Comparison of ENCODE assay signal across 13 cellular contexts in genomic region chr11:47443028-47443700, GRCh38. TPM values are rescaled to one million over a fixed set of nuclear protein-coding genes. Genes with fewer than 3 reads are reported as not detected.
DNase-seq lines count a peak whose midpoint lies in the region; ATAC-seq, FAIRE-seq and TF ChIP-seq lines count a peak whose summit lies in the region.
"Had no signal": no experiment of that assay in that cellular context is flagged by ENCODE, and none has a peak within 500 bp of the region (broad histone marks: within the 10 kb centered on the region; RNA-seq: fewer than 3 reads in every experiment).

No MANE protein-coding gene starts in this region.

- intact Hi-C loops in Right ventricle myocardium superior (cut with DNase I) (no loop called here), heart right ventricle (cut with DNase I) (no loop called here)

- H3K36me3 ChIP-seq in heart right ventricle (no peaks in the 10 kb centered on the region), bronchial epithelial cell (ENCODE audit: control insufficient read depth, insufficient read depth, low read length) (no peaks in the 10 kb centered on the region), HAP-1 (replicated peaks) (no peaks in the 10 kb centered on the region)

- DNase-seq in Right ventricle myocardium superior (no peak), heart right ventricle (no peak), NCI-H2171 treated with DMSO at 0.1 percent for 48 hours (lab: John Stamatoyannopoulos, UW) (peak; percentile 79), bronchial epithelial cell (ENCODE audit: low read depth) (no peak), superior temporal gyrus (ENCODE audit: extremely low spot score) (peak; percentile 30), HAP-1 (ENCODE audit: low spot score in 2 of 2) (no peak)
- DNase-seq: activated naive CD8-positive, alpha-beta T cell treated with anti-CD3 and anti-CD28 coated beads for 36 hours; effector memory CD4-positive, alpha-beta T cell; KBM-7; PC-9 had no signal

- H3K4me1 ChIP-seq in heart right ventricle (peaks cover 0 to 18% (median 0%) of the 10 kb centered on the region in 9 donors), HAP-1 (no peaks in the 10 kb centered on the region)

- WGBS in heart right ventricle, 2 donors: 75 to 79% methylated on average over 12 of the region's 12 CpGs

- H3K27ac ChIP-seq in heart right ventricle: peak overlapping the region in 4 of 10 donors; percentile 9 to 43 (median 24)
- H3K27ac ChIP-seq: PC-9 had no signal

- FAIRE-seq in bronchial epithelial cell (lab: Jason Lieb, UNC): peak; percentile 13
- FAIRE-seq: GM12892 had no signal

- no peaks in the 10 kb centered on the region for H3K9me3 ChIP-seq in heart right ventricle
- no peaks in the 10 kb centered on the region for H3K9me3 ChIP-seq in HAP-1

- H3K27me3 ChIP-seq in heart right ventricle (no peaks in the 10 kb centered on the region), bronchial epithelial cell (ENCODE audit: control insufficient read depth, insufficient read depth, low read length) (no peaks in the 10 kb centered on the region), HAP-1 (ENCODE audit: low read depth) (no peaks in the 10 kb centered on the region)

- no peak for TF ChIP-seq CTCF in heart right ventricle (IDR thresholded peaks at IDR 0.05)
- no peak for TF ChIP-seq CTCF in bronchial epithelial cell (IDR thresholded peaks at IDR 0.05; ENCODE audit: insufficient read depth, low read length, severe bottlenecking)

- in situ Hi-C loops in HAP-1 (cut with MboI; ENCODE audit: low sequenced_read_pairs): no loop called here

- no peak overlapping the region for H3K4me3 ChIP-seq in heart right ventricle
- H3K4me3 ChIP-seq in bronchial epithelial cell (ENCODE audit: low read depth, low read length): no peak overlapping the region
- no peak overlapping the region for H3K4me3 ChIP-seq in HAP-1
- H3K4me3 ChIP-seq: PC-9 had no signal

- ATAC-seq in Right ventricle myocardium superior (ENCODE audit: poor library complexity): peak; percentile 15
- no peak for ATAC-seq in heart right ventricle
- ATAC-seq in GM19023 (IDR thresholded peaks at IDR 0.05; ENCODE audit: unreplicated experiment): no peak
- ATAC-seq in GM19467 (IDR thresholded peaks at IDR 0.05; ENCODE audit: unreplicated experiment): no peak

RNA-seq across cellular contexts. Expression of gene RAPSN, which starts 5.8 kb away (rescaled TPM):
- total RNA-seq in Right ventricle myocardium superior (6.7 TPM), heart right ventricle (10 to 100 TPM in 1 of 10 donors, 1 to 10 TPM in 9; 2.9 to 10.2 (median 4.0) TPM), bronchial epithelial cell (0.26 and 0.64 TPM in 2 replicates)
- polyA plus RNA-seq in heart right ventricle: 1 to 10 TPM in 1 of 2 donors, under 1 TPM in 1; 0.33 to 6.2 TPM

RNA-seq across cellular contexts. Expression of gene PSMC3, which starts 16.9 kb away (rescaled TPM):
- total RNA-seq in Right ventricle myocardium superior: 166 TPM
- 100 to 1,000 TPM; 129 to 171 (median 140) TPM for total RNA-seq in heart right ventricle
- 100 to 1,000 TPM; 184 to 272 TPM for polyA plus RNA-seq in heart right ventricle
- 141 and 143 TPM in 2 replicates for total RNA-seq in bronchial epithelial cell

RNA-seq across cellular contexts. Expression of gene SLC39A13, which starts 34.8 kb away (rescaled TPM):
- total RNA-seq in Right ventricle myocardium superior (34.5 TPM), heart right ventricle (10 to 100 TPM; 31.1 to 54.5 (median 40.8) TPM), bronchial epithelial cell (12.3 and 18.2 TPM in 2 replicates)
- 10 to 100 TPM; 62.3 to 86.4 TPM for polyA plus RNA-seq in heart right ventricle

Comparison
In these comparisons a context has a peak if more than half of its experiments do, and no peak if none do; other contexts are left out.
1. DNase-seq: peak in NCI-H2171 treated with DMSO at 0.1 percent for 48 hours (single experiment) and superior temporal gyrus (single experiment); none in Right ventricle myocardium superior (single experiment), heart right ventricle (0 of 2), bronchial epithelial cell (single experiment) and HAP-1 (0 of 2).